8 cellular contexts compared by ENCODE assay signal in the genomic region with DNA sequence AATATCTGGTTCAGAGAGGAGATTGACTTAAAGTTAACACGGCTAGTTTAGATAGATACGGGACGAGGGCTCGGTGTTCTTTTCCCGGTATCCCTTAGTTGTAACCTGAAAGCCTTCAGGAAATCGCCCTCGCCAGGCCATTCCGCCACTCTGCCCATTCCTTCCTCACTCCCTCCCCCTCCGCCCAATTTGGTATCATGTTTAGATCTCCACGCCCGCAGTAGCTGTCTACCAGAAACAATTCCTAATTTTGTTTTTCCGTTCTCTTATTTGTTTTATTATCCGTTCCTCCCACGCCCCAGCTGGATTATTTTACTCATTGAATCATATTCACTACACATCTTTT. TPM values are rescaled to one million over a fixed set of nuclear protein-coding genes. Genes with fewer than 3 reads are reported as not detected.
DNase-seq lines count a peak whose midpoint lies in the region; ATAC-seq, FAIRE-seq and TF ChIP-seq lines count a peak whose summit lies in the region.
"Had no signal": no experiment of that assay in that cellular context is flagged by ENCODE, and none has a peak within 500 bp of the region (broad histone marks: within the 10 kb centered on the region; RNA-seq: fewer than 3 reads in every experiment).

No MANE protein-coding gene starts in this region.

- H3K4me3 ChIP-seq in GM06990 (replicated peaks; ENCODE audit: low read depth, low read length), result peak overlapping the region; percentile 75
- H3K4me3 ChIP-seq in PC-9, result peak overlapping the region; percentile 88
- peak overlapping the region; percentile 83 for H3K4me3 ChIP-seq in GM12878
- peak overlapping the region; percentile 90 for H3K4me3 ChIP-seq in smooth muscle cell

- in situ Hi-C loops in GM12878 (cut with MboI), result no loop called here

- TF ChIP-seq POLR2A in GM12878 (IDR thresholded peaks at IDR 0.05; ENCODE audit: low read depth, low read length), result no peak

- CTCF ChIA-PET in PC-9 (lab: Charles Lee), result interaction anchor here (1.0 kb wide), 1 partner anchor 27 kb away, joined by 3 read pairs; no protein-coding TSS in a partner anchor
- CTCF ChIA-PET in GM12878 (lab: Yijun Ruan, JAX), result interaction anchor here (0.7 to 3.1 kb wide), 12 partner anchors 12 to 258 kb away, joined by 3 to 11 read pairs (median 5); a partner anchor contains a TSS

- peak overlapping the region; percentile 100 for H3K27ac Mint-ChIP-seq in HFFc6

- POLR2A ChIA-PET in PC-9 (lab: Charles Lee; ENCODE audit: unreplicated experiment) (interaction anchor here (0.6 to 0.7 kb wide), 2 partner anchors 24 to 226 kb away, joined by 4 to 18 read pairs; no protein-coding TSS in a partner anchor), GM12878 (lab: Charles Lee) (interaction anchor here (0.6 to 4.1 kb wide), 7 partner anchors 8 to 790 kb away, joined by 3 to 18 read pairs (median 5); a partner anchor contains a TSS)

- no peaks in the 10 kb centered on the region; the same call in 1 of the 2 replicates for H3K36me3 Mint-ChIP-seq in HFFc6 (ENCODE audit: low read depth)

- peak; percentile 5 for ATAC-seq in GM12878

- DNase-seq in GM06990 (ENCODE audit: extremely low read depth, insufficient read length), result no peak
- peak; percentile 41 for DNase-seq in HFFc6
- no peak for DNase-seq in PC-9
- no peak for DNase-seq in GM12878 (ENCODE audit: low read depth, low spot score)
- peak; percentile 45 for DNase-seq in iPS-NIHi11 (ENCODE audit: low spot score)
- no peak for DNase-seq in smooth muscle cell (lab: John Stamatoyannopoulos, UW; ENCODE audit: unreplicated experiment)
- no peak for DNase-seq in MV-4-11 (lab: John Stamatoyannopoulos, UW)

- RAD21 ChIA-PET in GM12878 (lab: Charles Lee; ENCODE audit: unreplicated experiment), result interaction anchor here (0.7 to 2.8 kb wide), 8 partner anchors 20 to 258 kb away, joined by 3 to 11 read pairs (median 4); a partner anchor contains a TSS

- FAIRE-seq in GM12878 (lab: Jason Lieb, UNC), result no peak
- FAIRE-seq: frontal cortex had no signal

- intact Hi-C loops in PC-9 (cut with micrococcal nuclease; ENCODE audit: unreplicated experiment) (loop anchor here (1.0 kb wide), 1 partner anchor 39 kb away; a partner anchor contains a TSS), GM12878 (cut with micrococcal nuclease; ENCODE audit: unreplicated experiment) (loop anchor here (1.0 to 10.0 kb wide), 2 partner anchors 39 to 258 kb away; a partner anchor contains a TSS)

- H3K9me3 ChIP-seq in PC-9 (ENCODE audit: insufficient read depth, low read depth), result no peaks in the 10 kb centered on the region
- no peaks in the 10 kb centered on the region for H3K9me3 ChIP-seq in GM12878 (replicated peaks; ENCODE audit: control insufficient read depth, insufficient read depth, low read length)
- H3K9me3 ChIP-seq in smooth muscle cell (replicated peaks; ENCODE audit: low read depth), result no peaks in the 10 kb centered on the region

- H2AFZ ChIP-seq in PC-9 (peak overlapping the region; percentile 100), GM12878 (ENCODE audit: control insufficient read depth, low read depth, low read length) (peak overlapping the region; percentile 100), smooth muscle cell (ENCODE audit: low read depth) (peak overlapping the region; percentile 99)

- peak overlapping the region; percentile 92 for H3K4me2 ChIP-seq in PC-9
- H3K4me2 ChIP-seq in GM12878 (ENCODE audit: control insufficient read depth, insufficient read depth), result peak overlapping the region; percentile 96
- H3K4me2 ChIP-seq in smooth muscle cell, result peak overlapping the region; percentile 95

- H4K20me1 ChIP-seq in PC-9 (ENCODE audit: insufficient read depth) (no peaks in the 10 kb centered on the region), GM12878 (ENCODE audit: control insufficient read depth, insufficient read depth) (no peaks in the 10 kb centered on the region), smooth muscle cell (ENCODE audit: low read depth) (no peaks in the 10 kb centered on the region)

- no peaks in the 10 kb centered on the region for H3K9me3 Mint-ChIP-seq in HFFc6

- BruUV-seq in PC-9 (replicated peaks; lab: Mats Ljungman, UMichigan) (no TSS peak), GM12878 (replicated peaks; lab: Mats Ljungman, UMichigan) (TSS peak; percentile 94)

- H3K79me2 ChIP-seq in PC-9 (ENCODE audit: low read depth) (peaks cover 13% of the 10 kb centered on the region; the same call in 1 of the 2 replicates), GM12878 (ENCODE audit: control insufficient read depth, insufficient read depth, low read length) (peaks cover 8% of the 10 kb centered on the region), smooth muscle cell (ENCODE audit: low read depth) (peaks cover 21% of the 10 kb centered on the region)

- peaks cover 57% of the 10 kb centered on the region for H3K4me1 Mint-ChIP-seq in HFFc6 (ENCODE audit: low read depth)

- H3K27me3 ChIP-seq in GM06990 (replicated peaks; ENCODE audit: control insufficient read depth, insufficient read depth, low read length) (no peaks in the 10 kb centered on the region), PC-9 (ENCODE audit: insufficient read depth, low read depth) (no peaks in the 10 kb centered on the region), GM12878 (replicated peaks in 1 of 2; ENCODE audit: control insufficient read depth in 2 of 2, insufficient read depth in 2 of 2, low read length in 1 of 2) (no peaks in the 10 kb centered on the region), smooth muscle cell (ENCODE audit: low read depth) (no peaks in the 10 kb centered on the region)

- SMC1A ChIA-PET in GM12878 (lab: Charles Lee; ENCODE audit: uncharacterized antibody, unreplicated experiment), result interaction anchor here (1.1 to 6.7 kb wide), 10 partner anchors 12 to 257 kb away, joined by 3 to 27 read pairs (median 4); a partner anchor contains a TSS

- TF ChIP-seq CTCF in GM06990 (IDR thresholded peaks at IDR 0.05; ENCODE audit: insufficient read depth, low read length, poor library complexity, severe bottlenecking) (no peak), HFFc6 (IDR thresholded peaks at IDR 0.05) (no peak), PC-9 (conservative IDR thresholded peaks at IDR 0.05) (no peak), GM12878 (IDR thresholded peaks at IDR 0.05 in 2 of 3, conservative IDR thresholded peaks at IDR 0.05 in 1 of 3; ENCODE audit: control insufficient read depth in 2 of 3, extremely low read depth in 1 of 3, insufficient read depth in 1 of 3, low read depth in 3 of 3, low read length in 3 of 3) (no peak), smooth muscle cell (IDR thresholded peaks at IDR 0.05; ENCODE audit: borderline replicate concordance, insufficient read depth, poor library complexity, severe bottlenecking) (no peak)

- WGBS in GM12878 (ENCODE audit: insufficient coverage, insufficient replicate concordance, low lambda C conversion rate, missing lambda C conversion rate), result 10% methylated on average over 14 of the region's 14 CpGs
- under 1% methylated on average over 14 of the region's 14 CpGs for WGBS in smooth muscle cell (ENCODE audit: low lambda C conversion rate)

- H3K9me2 ChIP-seq in PC-9 (ENCODE audit: insufficient read depth), result 0 out of 2 replicates have a peak, but pooled peaks cover 2% of the 10 kb centered on the region

- H3K36me3 ChIP-seq in GM06990 (ENCODE audit: control insufficient read depth, insufficient read depth, low read length), result no peaks in the 10 kb centered on the region
- no peaks in the 10 kb centered on the region for H3K36me3 ChIP-seq in PC-9 (ENCODE audit: low read depth)
- no peaks in the 10 kb centered on the region; a peak in 1 of 4 replicates for H3K36me3 ChIP-seq in GM12878 (ENCODE audit: control insufficient read depth in 2 of 2, insufficient read depth in 2 of 2, low read length in 1 of 2)
- H3K36me3 ChIP-seq in smooth muscle cell (ENCODE audit: low read depth), result peaks cover 2% of the 10 kb centered on the region

- no peak for TF ChIP-seq RAD21 in GM12878 (IDR thresholded peaks at IDR 0.05; ENCODE audit: insufficient read depth, low read depth, low read length)

- peaks cover 29% of the 10 kb centered on the region for H3K4me1 ChIP-seq in PC-9 (replicated peaks; ENCODE audit: insufficient read depth)
- H3K4me1 ChIP-seq in GM12878 (ENCODE audit: control insufficient read depth, insufficient read depth, low read length), result peaks cover 4% of the 10 kb centered on the region
- H3K4me1 ChIP-seq in smooth muscle cell (ENCODE audit: low read depth), result peaks cover 11% of the 10 kb centered on the region

- H3K27ac ChIP-seq in PC-9 (peak overlapping the region; percentile 88), GM12878 (ENCODE audit: control insufficient read depth, insufficient read depth) (peak overlapping the region; percentile 92), smooth muscle cell (ENCODE audit: low read depth) (peak overlapping the region; percentile 97)

- peak overlapping the region; percentile 94 for H3K4me3 Mint-ChIP-seq in HFFc6

- H3F3A ChIP-seq in PC-9 (ENCODE audit: insufficient read depth, low read depth), result peaks cover 22% of the 10 kb centered on the region
- peaks cover 4% of the 10 kb centered on the region for H3F3A ChIP-seq in smooth muscle cell (ENCODE audit: low read depth)

- H3K9ac ChIP-seq in GM12878 (ENCODE audit: control insufficient read depth, insufficient read depth, low read length) (peak overlapping the region; percentile 70), smooth muscle cell (ENCODE audit: low read depth) (peak overlapping the region; percentile 95)

- H3K27me3 Mint-ChIP-seq in HFFc6 (ENCODE audit: insufficient read depth), result no peaks in the 10 kb centered on the region; the same call in 1 of the 2 replicates

- TF ChIP-seq EP300 in GM12878 (IDR thresholded peaks at IDR 0.05; ENCODE audit: borderline replicate concordance in 1 of 2, control insufficient read depth in 1 of 2, low read depth in 2 of 2, low read length in 2 of 2), result no peak

RNA-seq across cellular contexts. Expression of a gene that starts 0.7 kb away (rescaled TPM):
- 10 to 100 TPM; 12.8 to 14.7 (median 13.4) TPM for total RNA-seq in HFFc6 (2021; fragmentation: NEBNext Ultra II Directional; extraction: Animal tissue kit (Norgen Biotek cat#: 25700))
- total RNA-seq in PC-9 (2021) (5.2 and 9.8 TPM in 2 replicates), GM12878 (2014; rRNA removed) (1.5 and 2.8 TPM in 2 replicates), GM12878 (2014; rRNA removed; fragmentation: Illumina TruSeq; extraction: Trizol) (4.2 and 4.3 TPM in 2 replicates), GM12878 (2021) (3.4 and 4.6 TPM in 2 replicates), smooth muscle cell (15.2 and 27.4 TPM in 2 replicates)
- total RNA-seq in GM12878 (2013; cell fraction: nucleolus; rRNA removed), result 8.2 and 8.6 TPM in 2 replicates
- 3.1 TPM for polyA plus RNA-seq in GM12878 (2011; ENCODE audit: low read depth)
- polyA plus RNA-seq in GM12878 (2011; rRNA removed) (6.3 and 13.7 TPM in 2 replicates), GM12878 (2014; fragmentation: Illumina TruSeq; extraction: Trizol) (5.2 and 6.6 TPM in 2 replicates), GM12878 (2014; fragmentation: Nextera tagmentation; extraction: Ambion mirVana) (1 to 10 TPM in 1 of 2 experiments, under 1 TPM in 1; 0.90 to 1.5 TPM), GM12878 (2014; rRNA removed) (3.5 and 4.0 TPM in 2 replicates), GM12878 (2016; fragmentation: Nextera tagmentation; extraction: Ambion mirVana) (1 to 10 TPM; 4.3 to 7.9 TPM), smooth muscle cell (14.8 and 17.4 TPM in 2 replicates)
- polyA plus RNA-seq in GM12878 (2011; cell fraction: cytosol; rRNA removed), result 1.8 and 1.9 TPM in 2 replicates
- 4.7 and 5.2 TPM in 2 replicates for polyA plus RNA-seq in GM12878 (2011; cell fraction: nucleus; rRNA removed)
- 5.3 and 6.6 TPM in 2 replicates for polyA plus RNA-seq in GM12878 (2012)
- polyA minus RNA-seq in GM12878 (2011; rRNA and poly(A)+ RNA removed), result 1.6 and 2.4 TPM in 2 replicates
- 1.2 and 4.9 TPM in 2 replicates for polyA minus RNA-seq in GM12878 (2011; cell fraction: cytosol; rRNA and poly(A)+ RNA removed)
- 1.6 and 2.4 TPM in 2 replicates for polyA minus RNA-seq in GM12878 (2011; cell fraction: nucleus; rRNA and poly(A)+ RNA removed)

RNA-seq across cellular contexts. Expression of a gene that starts 38.9 kb away (rescaled TPM):
- 10 to 100 TPM; 23.4 to 31.5 (median 25.4) TPM for total RNA-seq in HFFc6 (2021; fragmentation: NEBNext Ultra II Directional; extraction: Animal tissue kit (Norgen Biotek cat#: 25700))
- total RNA-seq in PC-9 (2021) (32.2 and 35.9 TPM in 2 replicates), GM12878 (2014; rRNA removed) (35.6 and 35.7 TPM in 2 replicates), GM12878 (2014; rRNA removed; fragmentation: Illumina TruSeq; extraction: Trizol) (27.4 and 28.7 TPM in 2 replicates), GM12878 (2021) (34.8 and 37.1 TPM in 2 replicates), smooth muscle cell (18.3 and 19.2 TPM in 2 replicates)
- total RNA-seq in GM12878 (2013; cell fraction: nucleolus; rRNA removed), result 22.6 and 28.0 TPM in 2 replicates
- polyA plus RNA-seq in GM12878 (2011; ENCODE audit: low read depth), result 21.0 TPM
- polyA plus RNA-seq in GM12878 (2011; rRNA removed) (43.9 and 47.2 TPM in 2 replicates), GM12878 (2014; fragmentation: Illumina TruSeq; extraction: Trizol) (36.4 and 37.7 TPM in 2 replicates), GM12878 (2014; fragmentation: Nextera tagmentation; extraction: Ambion mirVana) (10 to 100 TPM; 12.2 to 16.8 TPM), GM12878 (2014; rRNA removed) (32.0 and 34.3 TPM in 2 replicates), GM12878 (2016; fragmentation: Nextera tagmentation; extraction: Ambion mirVana) (10 to 100 TPM; 34.3 to 38.3 TPM), smooth muscle cell (17.5 and 19.5 TPM in 2 replicates)
- 47.5 and 48.1 TPM in 2 replicates for polyA plus RNA-seq in GM12878 (2011; cell fraction: cytosol; rRNA removed)
- polyA plus RNA-seq in GM12878 (2011; cell fraction: nucleus; rRNA removed), result 28.6 and 32.8 TPM in 2 replicates
- polyA plus RNA-seq in GM12878 (2012), result 22.9 and 25.6 TPM in 2 replicates
- polyA minus RNA-seq in GM12878 (2011; rRNA and poly(A)+ RNA removed), result 55.0 and 70.1 TPM in 2 replicates
- polyA minus RNA-seq in GM12878 (2011; cell fraction: cytosol; rRNA and poly(A)+ RNA removed), result 14.3 and 20.2 TPM in 2 replicates
- 18.7 and 30.4 TPM in 2 replicates for polyA minus RNA-seq in GM12878 (2011; cell fraction: nucleus; rRNA and poly(A)+ RNA removed)

Comparison
In these comparisons a context has a peak if more than half of its experiments do, and no peak if none do; other contexts are left out.
1. DNase-seq: peak in HFFc6 (single experiment) and iPS-NIHi11 (single experiment); none in GM06990 (single experiment), PC-9 (0 of 2), GM12878 (single experiment), smooth muscle cell (single experiment) and MV-4-11 (single experiment).
2. Peak in every context shown above with its lines, with median percentiles within 50 percentile points of each other: H3K4me3 ChIP-seq, H2AFZ ChIP-seq, H3K27ac ChIP-seq and H3K4me2 ChIP-seq.